Comparison of ENCODE assay signal across 9 cellular contexts in genomic region chr22:37176464-37177061, GRCh38. TPM values are rescaled to one million over a fixed set of nuclear protein-coding genes. Genes with fewer than 3 reads are reported as not detected.
DNase-seq lines count a peak whose midpoint lies in the region; ATAC-seq lines count a peak whose summit lies in the region.
"Had no signal": no experiment of that assay in that cellular context is flagged by ENCODE, and none has a peak within 500 bp of the region (broad histone marks: within the 10 kb centered on the region; RNA-seq: fewer than 3 reads in every experiment).

No MANE protein-coding gene starts in this region.

- in situ Hi-C loops in GM23248 (cut with MboI), result no loop called here

- peaks cover 2% of the 10 kb centered on the region for H3K36me3 Mint-ChIP-seq in activated naive CD8-positive, alpha-beta T cell
- H3K36me3 Mint-ChIP-seq in stimulated activated effector memory CD8-positive, alpha-beta T cell treated with anti-CD3 and anti-CD28 coated beads, Interleukin-12 subunit alpha, Interleukin-12 subunit beta, amount 100 ng/mL, for 72 hours, result no peaks in the 10 kb centered on the region

- H4K20me1 ChIP-seq in GM23248 (ENCODE audit: insufficient read depth), result no peaks in the 10 kb centered on the region

- peak overlapping the region; percentile 93 for H3K27ac Mint-ChIP-seq in activated naive CD8-positive, alpha-beta T cell
- H3K27ac Mint-ChIP-seq in stimulated activated effector memory CD8-positive, alpha-beta T cell treated with anti-CD3 and anti-CD28 coated beads, Interleukin-12 subunit alpha, Interleukin-12 subunit beta, amount 100 ng/mL, for 72 hours, result peak overlapping the region; percentile 64

- 3 to 7% methylated on average over 23 of the region's 23 CpGs for WGBS in GM23248 (ENCODE audit: low coverage in 1 of 2, low lambda C conversion rate in 2 of 2, missing lambda C conversion rate in 2 of 2), 2 experiments

- H3K27ac ChIP-seq in GM23248, result peak overlapping the region; percentile 61

- no peaks in the 10 kb centered on the region for H3K27me3 Mint-ChIP-seq in activated naive CD8-positive, alpha-beta T cell

- peaks cover 16% of the 10 kb centered on the region for H3K4me1 ChIP-seq in GM23248 (ENCODE audit: insufficient read depth)

- H3K4me3 ChIP-seq in GM23248, result peak overlapping the region; percentile 36; the same call in 1 of the 2 replicates

- peak overlapping the region; percentile 72 for H3K9ac ChIP-seq in GM23248

- H2AFZ ChIP-seq in GM23248, result peak overlapping the region; percentile 80

- no peaks in the 10 kb centered on the region for H3K27me3 ChIP-seq in GM23248 (replicated peaks; ENCODE audit: insufficient read depth)

- H3F3A ChIP-seq in GM23248 (ENCODE audit: insufficient read depth), result peaks cover 7% of the 10 kb centered on the region; the same call in 1 of the 2 replicates

- H3K4me1 Mint-ChIP-seq in activated naive CD8-positive, alpha-beta T cell (ENCODE audit: low read depth), result peaks cover 36% of the 10 kb centered on the region
- H3K4me1 Mint-ChIP-seq in stimulated activated effector memory CD8-positive, alpha-beta T cell treated with anti-CD3 and anti-CD28 coated beads, Interleukin-12 subunit alpha, Interleukin-12 subunit beta, amount 100 ng/mL, for 72 hours, result peaks cover 26% of the 10 kb centered on the region

- peak; percentile 92 for DNase-seq in GM23248
- peak; percentile 90 for DNase-seq in hepatic stellate cell (ENCODE audit: low spot score)
- DNase-seq in stimulated activated effector memory CD8-positive, alpha-beta T cell treated with anti-CD3 and anti-CD28 coated beads, Interleukin-12 subunit alpha, Interleukin-12 subunit beta, amount 100 ng/mL, for 72 hours (ENCODE audit: low spot score in 2 of 2), result no peak
- DNase-seq in cerebellar nuclear complex (lab: John Stamatoyannopoulos, UW), result no peak
- DNase-seq in NAMALWA (ENCODE audit: low spot score), result no peak
- DNase-seq in NCI-H1436 treated with DMSO at 0.1 percent for 48 hours (lab: John Stamatoyannopoulos, UW), result no peak

- no peaks in the 10 kb centered on the region for H3K9me2 ChIP-seq in GM23248 (ENCODE audit: insufficient read depth)

- H3K9me3 ChIP-seq in GM23248 (ENCODE audit: low read depth), result no peaks in the 10 kb centered on the region

- no peaks in the 10 kb centered on the region for H3K79me2 ChIP-seq in GM23248 (ENCODE audit: insufficient read depth)

- ATAC-seq in stimulated activated effector memory CD8-positive, alpha-beta T cell treated with anti-CD3 and anti-CD28 coated beads, Interleukin-12 subunit alpha, Interleukin-12 subunit beta, amount 100 ng/mL, for 72 hours, result no peak
- ATAC-seq in GM19324 (IDR thresholded peaks at IDR 0.05; ENCODE audit: low FRiP score, unreplicated experiment), result no peak

- H3K4me2 ChIP-seq in GM23248 (ENCODE audit: unreplicated experiment), result peak overlapping the region; percentile 71

- H3K36me3 ChIP-seq in GM23248 (ENCODE audit: low read depth), result no peaks in the 10 kb centered on the region

- no peaks in the 10 kb centered on the region for H3K9me3 Mint-ChIP-seq in activated naive CD8-positive, alpha-beta T cell (ENCODE audit: low read depth)
- no peaks in the 10 kb centered on the region for H3K9me3 Mint-ChIP-seq in stimulated activated effector memory CD8-positive, alpha-beta T cell treated with anti-CD3 and anti-CD28 coated beads, Interleukin-12 subunit alpha, Interleukin-12 subunit beta, amount 100 ng/mL, for 72 hours

- H3K4me3 Mint-ChIP-seq in activated naive CD8-positive, alpha-beta T cell, result peak overlapping the region; percentile 68
- H3K4me3 Mint-ChIP-seq in stimulated activated effector memory CD8-positive, alpha-beta T cell treated with anti-CD3 and anti-CD28 coated beads, Interleukin-12 subunit alpha, Interleukin-12 subunit beta, amount 100 ng/mL, for 72 hours, result no peak overlapping the region

RNA-seq across cellular contexts. Expression of gene C1QTNF6, which starts 11.5 kb away (rescaled TPM):
- 3.4 and 4.0 TPM in 2 replicates for total RNA-seq in GM23248 (2014; rRNA removed; shearing (Covaris generic))
- polyA plus RNA-seq in GM23248 (2016; fragmentation: Nextera tagmentation; extraction: Ambion mirVana), result 8.9 and 9.8 TPM in 2 replicates

RNA-seq across cellular contexts. Expression of gene IL2RB, which starts 26.8 kb away (rescaled TPM):
- not detected in 2 replicates for total RNA-seq in GM23248 (2014; rRNA removed; shearing (Covaris generic))
- polyA plus RNA-seq in GM23248 (2016; fragmentation: Nextera tagmentation; extraction: Ambion mirVana), result 0.15 and 0.19 TPM in 2 replicates

RNA-seq across cellular contexts. Expression of gene SSTR3, which starts 35.7 kb away (rescaled TPM):
- total RNA-seq in GM23248 (2014; rRNA removed; shearing (Covaris generic)), result not detected in 2 replicates
- polyA plus RNA-seq in GM23248 (2016; fragmentation: Nextera tagmentation; extraction: Ambion mirVana), result not detected in 2 replicates
- total RNA-seq: urinary bladder had no signal
- polyA plus RNA-seq: urinary bladder had no signal

Comparison
In these comparisons a context has a peak if more than half of its experiments do, and no peak if none do; other contexts are left out.
1. DNase-seq: peak in GM23248 (single experiment) and hepatic stellate cell (single experiment); none in stimulated activated effector memory CD8-positive, alpha-beta T cell treated with anti-CD3 and anti-CD28 coated beads, Interleukin-12 subunit alpha, Interleukin-12 subunit beta, amount 100 ng/mL, for 72 hours (0 of 2), cerebellar nuclear complex (0 of 2), NAMALWA (single experiment) and NCI-H1436 treated with DMSO at 0.1 percent for 48 hours (single experiment).